Comparison of ENCODE assay signal across 17 cellular contexts in the genomic region with DNA sequence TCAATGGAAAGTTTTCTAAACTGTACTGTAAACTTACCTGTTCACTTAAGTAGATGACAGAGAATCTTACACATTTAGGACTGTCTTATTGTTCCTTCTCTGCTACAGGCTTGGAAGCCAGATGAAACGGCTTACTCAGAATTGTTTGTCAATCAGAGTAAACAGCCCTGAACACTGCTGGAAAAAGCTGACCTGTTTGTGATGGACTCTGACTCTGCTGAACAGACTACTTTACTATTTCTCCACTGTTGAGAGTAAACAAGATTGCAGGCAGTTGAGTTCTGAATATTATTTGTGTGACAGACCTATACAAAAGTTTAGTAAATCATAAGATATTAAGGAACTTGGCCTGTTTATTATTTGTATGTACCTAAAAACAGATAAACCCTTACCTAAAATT.
DNase-seq lines count a peak whose midpoint lies in the region; ATAC-seq and TF ChIP-seq lines count a peak whose summit lies in the region.
"Had no signal": no experiment of that assay in that cellular context is flagged by ENCODE, and none has a peak within 500 bp of the region (broad histone marks: within the 10 kb centered on the region; RNA-seq: fewer than 3 reads in every experiment).

No MANE protein-coding gene starts in this region.

- H3K36me3 ChIP-seq in HUES6 (ENCODE audit: control insufficient read depth, insufficient read depth, low read length) = peaks cover 38% of the 10 kb centered on the region
- no peaks in the 10 kb centered on the region for H3K36me3 ChIP-seq in ectodermal cell (ENCODE audit: control insufficient read depth, insufficient read depth, low read length)
- peaks cover 0 to 14% (median 8%) of the 10 kb centered on the region in 4 donors for H3K36me3 ChIP-seq in right lobe of liver
- no peaks in the 10 kb centered on the region for H3K36me3 ChIP-seq in prostate gland

- TF ChIP-seq POLR2A in right lobe of liver (IDR thresholded peaks at IDR 0.05) = no peak
- TF ChIP-seq POLR2A in prostate gland (IDR thresholded peaks at IDR 0.05) = no peak

- H3K27me3 ChIP-seq in HUES6 (ENCODE audit: control insufficient read depth, insufficient read depth, low read length) (no peaks in the 10 kb centered on the region), ectodermal cell (ENCODE audit: control insufficient read depth, insufficient read depth, low read length, poor library complexity, severe bottlenecking) (no peaks in the 10 kb centered on the region), right lobe of liver (no peaks in the 10 kb centered on the region), prostate gland (replicated peaks; ENCODE audit: insufficient read depth) (no peaks in the 10 kb centered on the region)

- H3K4me3 ChIP-seq in HUES6 (ENCODE audit: low read depth, low read length) (no peak overlapping the region), ectodermal cell (ENCODE audit: insufficient read depth, low read depth, low read length) (no peak overlapping the region), right lobe of liver (no peak overlapping the region), prostate gland (no peak overlapping the region)
- H3K4me3 ChIP-seq: GM12878 had no signal

- DNase-seq in right lobe of liver (peak in 1 of 3 donors; percentile 55), prostate gland (ENCODE audit: low spot score) (peak; percentile 12), sciatic nerve (ENCODE audit: low spot score) (no peak), islet precursor cell (no peak)
- DNase-seq: Calu3; CD8-positive, alpha-beta T cell; DMS53; NCI-H1105; NCI-H2081; SHP77; T-helper 1 cell had no signal

- ATAC-seq in right lobe of liver (peak; percentile 90 to 99 (median 96)), sciatic nerve (no peak), GM18870 (IDR thresholded peaks at IDR 0.05; ENCODE audit: unreplicated experiment) (no peak), GM21423 (IDR thresholded peaks at IDR 0.05; ENCODE audit: unreplicated experiment) (no peak)
- ATAC-seq: CD8-positive, alpha-beta T cell; GM12878 had no signal

- H3K4me1 ChIP-seq in HUES6 (ENCODE audit: control insufficient read depth, insufficient read depth, low read length) (peaks cover 3% of the 10 kb centered on the region; the same call in 1 of the 2 replicates), ectodermal cell (ENCODE audit: control insufficient read depth, insufficient read depth, low read length) (peaks cover 15% of the 10 kb centered on the region), right lobe of liver (peaks cover 0 to 24% (median 0%) of the 10 kb centered on the region in 4 donors), prostate gland (replicated peaks) (no peaks in the 10 kb centered on the region)

- 52 to 73% methylated on average over 1 of the region's 1 CpG for WGBS in ectodermal cell, 2 experiments
- 14% methylated on average over 1 of the region's 1 CpG for WGBS in right lobe of liver (ENCODE audit: insufficient coverage, low coverage, low lambda C conversion rate, missing lambda C conversion rate)
- WGBS in prostate gland = 49% methylated on average over 1 of the region's 1 CpG

- no peak for TF ChIP-seq CTCF in right lobe of liver (IDR thresholded peaks at IDR 0.05)
- no peak for TF ChIP-seq CTCF in prostate gland (IDR thresholded peaks at IDR 0.05)

- 0 out of 2 replicates have a peak overlapping the region, but pooled peaks have one; percentile 22 for H3K27ac ChIP-seq in HUES6 (ENCODE audit: low read depth, low read length)
- H3K27ac ChIP-seq in ectodermal cell (ENCODE audit: insufficient read depth, low read depth, low read length, poor library complexity, severe bottlenecking) = peak overlapping the region; percentile 44
- H3K27ac ChIP-seq in right lobe of liver = peak overlapping the region; percentile 3 to 86 (median 62)
- peak overlapping the region in 1 of 2 donors; percentile 7 for H3K27ac ChIP-seq in prostate gland
- H3K27ac ChIP-seq: HL-60 had no signal

- no peak overlapping the region for H3K9ac ChIP-seq in HUES6 (ENCODE audit: low read length)

- intact Hi-C loops in right lobe of liver (cut with DNase I) (no loop called here), prostate gland (cut with DNase I) (no loop called here), sciatic nerve (cut with DNase I) (no loop called here)

- H3K9me3 ChIP-seq in HUES6 (ENCODE audit: control insufficient read depth, insufficient read depth, low read depth, low read length) = no peaks in the 10 kb centered on the region
- no peaks in the 10 kb centered on the region for H3K9me3 ChIP-seq in ectodermal cell (ENCODE audit: control insufficient read depth, low read length)
- no peaks in the 10 kb centered on the region for H3K9me3 ChIP-seq in right lobe of liver
- no peaks in the 10 kb centered on the region for H3K9me3 ChIP-seq in prostate gland

Comparison
In these comparisons a context has a peak if more than half of its experiments do, and no peak if none do; other contexts are left out.
1. ATAC-seq: peak in right lobe of liver (4 of 4); none in sciatic nerve (single experiment), GM18870 (single experiment) and GM21423 (single experiment).